In the genomic region with DNA sequence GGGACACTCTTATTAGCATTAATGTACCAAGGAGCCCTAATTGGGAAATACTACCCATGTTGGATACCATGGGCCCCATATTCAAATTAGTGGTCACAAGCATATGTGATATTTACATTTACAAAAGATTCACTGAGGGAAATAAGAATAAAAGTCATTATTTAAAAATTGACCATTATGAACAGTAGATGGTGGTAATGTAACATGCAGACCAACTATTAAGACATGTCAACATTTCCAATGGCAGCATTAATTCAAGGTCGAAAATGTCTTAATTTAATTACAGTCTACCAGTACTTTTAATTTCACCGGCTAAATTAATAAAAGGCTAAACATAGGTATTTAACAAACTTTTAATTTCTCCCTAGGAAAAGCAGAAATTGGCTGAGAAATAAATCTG, we compare ENCODE assay signal across 11 cellular contexts. TPM values are rescaled to one million over a fixed set of nuclear protein-coding genes. Genes with fewer than 3 reads are reported as not detected.
DNase-seq lines count a peak whose midpoint lies in the region; ATAC-seq and TF ChIP-seq lines count a peak whose summit lies in the region.
"Had no signal": no experiment of that assay in that cellular context is flagged by ENCODE, and none has a peak within 500 bp of the region (broad histone marks: within the 10 kb centered on the region; RNA-seq: fewer than 3 reads in every experiment).

No MANE protein-coding gene starts in this region.

- H3K27ac ChIP-seq in OCI-LY3 (ENCODE audit: low read length) = no peak overlapping the region
- H3K27ac ChIP-seq in endodermal cell (ENCODE audit: low read depth, low read length) = no peak overlapping the region
- no peak overlapping the region for H3K27ac ChIP-seq in psoas muscle
- no peak overlapping the region for H3K27ac ChIP-seq in upper lobe of right lung
- H3K27ac ChIP-seq in coronary artery = no peak overlapping the region
- H3K27ac ChIP-seq: sigmoid colon had no signal

- no peaks in the 10 kb centered on the region for H3K9me3 Mint-ChIP-seq in endodermal cell
- H3K9me3 Mint-ChIP-seq: activated CD4-positive, alpha-beta memory T cell treated with anti-CD3 and anti-CD28 coated beads for 36 hours had no signal

- H3K4me1 ChIP-seq in OCI-LY3 (ENCODE audit: low read length) (peaks cover 8% of the 10 kb centered on the region), endodermal cell (ENCODE audit: control insufficient read depth, insufficient read depth, low read length) (no peaks in the 10 kb centered on the region), psoas muscle (no peaks in the 10 kb centered on the region), upper lobe of right lung (no peaks in the 10 kb centered on the region)
- H3K4me1 ChIP-seq: sigmoid colon had no signal

- H3K9ac ChIP-seq in OCI-LY3 (ENCODE audit: low read length) = no peak overlapping the region
- no peak overlapping the region for H3K9ac ChIP-seq in endodermal cell (ENCODE audit: extremely low read depth, low read length, poor library complexity, severe bottlenecking)

- 87 to 100% methylated on average over 1 to 2 of the region's 2 CpGs for WGBS in endodermal cell (ENCODE audit: insufficient coverage in 1 of 2, insufficient read length in 1 of 2), 2 experiments
- 31 to 34% (median 34%) methylated on average over 2 of the region's 2 CpGs for WGBS in psoas muscle, 3 donors

- no peaks in the 10 kb centered on the region for H3K9me3 ChIP-seq in OCI-LY3 (ENCODE audit: insufficient read depth, low read length)
- H3K9me3 ChIP-seq in endodermal cell (ENCODE audit: control insufficient read depth, low read length) = no peaks in the 10 kb centered on the region
- H3K9me3 ChIP-seq in psoas muscle = no peaks in the 10 kb centered on the region
- no peaks in the 10 kb centered on the region for H3K9me3 ChIP-seq in upper lobe of right lung
- H3K9me3 ChIP-seq: sigmoid colon had no signal

- H3K27me3 ChIP-seq in OCI-LY3 (ENCODE audit: low read depth, low read length) (no peaks in the 10 kb centered on the region), endodermal cell (ENCODE audit: control insufficient read depth, insufficient read depth, low read length, poor library complexity, severe bottlenecking) (no peaks in the 10 kb centered on the region), psoas muscle (ENCODE audit: insufficient read depth in 3 of 3, low read length in 2 of 3) (no peaks in the 10 kb centered on the region), upper lobe of right lung (no peaks in the 10 kb centered on the region)
- H3K27me3 ChIP-seq: sigmoid colon had no signal

- H2AFZ ChIP-seq in OCI-LY3 (ENCODE audit: low read depth, low read length) = no peak overlapping the region

- no peaks in the 10 kb centered on the region for H3K4me1 Mint-ChIP-seq in endodermal cell
- H3K4me1 Mint-ChIP-seq: B cell had no signal

- DNase-seq in NCI-H748 (lab: John Stamatoyannopoulos, UW; ENCODE audit: unreplicated experiment) (peak; percentile 0), NCI-H748 treated with DMSO at 0.1 percent for 48 hours (lab: John Stamatoyannopoulos, UW) (no peak), endodermal cell (no peak), psoas muscle (no peak), upper lobe of right lung (no peak), coronary artery (ENCODE audit: low spot score) (no peak)
- DNase-seq in activated CD4-positive, alpha-beta T cell treated with anti-CD3 and anti-CD28 coated beads for 4 hours = no peak
- DNase-seq: activated CD4-positive, alpha-beta memory T cell treated with anti-CD3 and anti-CD28 coated beads for 36 hours; sigmoid colon had no signal

- TF ChIP-seq CTCF in OCI-LY3 (IDR thresholded peaks at IDR 0.05; ENCODE audit: low read depth, low read length) (peak; percentile 71), endodermal cell (conservative IDR thresholded peaks at IDR 0.05) (peak; percentile 16), psoas muscle (IDR thresholded peaks at IDR 0.05) (peak; percentile 22), upper lobe of right lung (IDR thresholded peaks at IDR 0.05) (no peak), coronary artery (IDR thresholded peaks at IDR 0.05) (no peak)

- H3K79me2 ChIP-seq in OCI-LY3 (ENCODE audit: low read length) = no peaks in the 10 kb centered on the region

- no peak overlapping the region for H3K27ac Mint-ChIP-seq in endodermal cell
- H3K27ac Mint-ChIP-seq: activated CD4-positive, alpha-beta memory T cell treated with anti-CD3 and anti-CD28 coated beads for 36 hours; B cell had no signal

- no peaks in the 10 kb centered on the region for H3K27me3 Mint-ChIP-seq in endodermal cell (ENCODE audit: insufficient read depth)
- H3K27me3 Mint-ChIP-seq: activated CD4-positive, alpha-beta memory T cell treated with anti-CD3 and anti-CD28 coated beads for 36 hours; B cell had no signal

- no peak for ATAC-seq in psoas muscle
- no peak for ATAC-seq in upper lobe of right lung

- H3K4me3 ChIP-seq in OCI-LY3 (ENCODE audit: low read length) (no peak overlapping the region), endodermal cell (ENCODE audit: low read length) (no peak overlapping the region), psoas muscle (no peak overlapping the region), upper lobe of right lung (no peak overlapping the region), coronary artery (no peak overlapping the region)
- H3K4me3 ChIP-seq: sigmoid colon had no signal

- H3K36me3 ChIP-seq in OCI-LY3 (replicated peaks; ENCODE audit: low read depth, low read length) (no peaks in the 10 kb centered on the region), endodermal cell (ENCODE audit: control insufficient read depth, insufficient read depth, low read length) (no peaks in the 10 kb centered on the region), psoas muscle (ENCODE audit: insufficient read depth in 1 of 2, low read depth in 1 of 2) (no peaks in the 10 kb centered on the region), upper lobe of right lung (no peaks in the 10 kb centered on the region)
- H3K36me3 ChIP-seq: sigmoid colon had no signal

- H4K20me1 ChIP-seq in OCI-LY3 (ENCODE audit: insufficient read depth, low read length) = no peaks in the 10 kb centered on the region

- intact Hi-C loops in psoas muscle (cut with DNase I) (no loop called here), upper lobe of right lung (cut with DNase I) (no loop called here)

- no peaks in the 10 kb centered on the region for H3K36me3 Mint-ChIP-seq in endodermal cell (ENCODE audit: low read depth)

- no peak overlapping the region for H3K4me3 Mint-ChIP-seq in endodermal cell
- H3K4me3 Mint-ChIP-seq: activated CD4-positive, alpha-beta memory T cell treated with anti-CD3 and anti-CD28 coated beads for 36 hours; B cell had no signal

- no peak overlapping the region for H3K4me2 ChIP-seq in OCI-LY3 (ENCODE audit: low read length)

RNA-seq across cellular contexts. Expression of gene NEK11, which starts 26.3 kb away (rescaled TPM):
- 1 to 10 TPM in 1 of 2 donors, under 1 TPM in 1; 0.20 to 6.0 TPM for total RNA-seq in endodermal cell
- 2.0 TPM for polyA plus RNA-seq in endodermal cell (2013, experiment 1 of 2)
- polyA plus RNA-seq in endodermal cell (2013, experiment 2 of 2) = 3.0 TPM
- total RNA-seq in psoas muscle = 1 to 10 TPM; 1.6 to 2.9 (median 2.2) TPM
- polyA plus RNA-seq in psoas muscle = 1 to 10 TPM; 1.5 to 7.2 (median 2.1) TPM
- 3.8 TPM for total RNA-seq in upper lobe of right lung

RNA-seq across cellular contexts. Expression of gene ASTE1, which starts 26.4 kb away (rescaled TPM):
- total RNA-seq in endodermal cell (1 to 10 TPM in 1 of 2 donors, not detected in 1; 6.7 TPM), psoas muscle (1 to 10 TPM; 1.7 to 2.5 (median 2.3) TPM), upper lobe of right lung (8.8 TPM)
- polyA plus RNA-seq in endodermal cell (2013, experiment 1 of 2) = 9.3 TPM
- 7.3 TPM for polyA plus RNA-seq in endodermal cell (2013, experiment 2 of 2)
- polyA plus RNA-seq in psoas muscle = 1 to 10 TPM; 1.8 to 3.2 (median 2.7) TPM

Comparison
In these comparisons a context has a peak if more than half of its experiments do, and no peak if none do; other contexts are left out.
1. CTCF ChIP-seq: peak in OCI-LY3 (single experiment), endodermal cell (single experiment) and psoas muscle (single experiment); none in upper lobe of right lung (single experiment) and coronary artery (single experiment).